In the genomic region with DNA sequence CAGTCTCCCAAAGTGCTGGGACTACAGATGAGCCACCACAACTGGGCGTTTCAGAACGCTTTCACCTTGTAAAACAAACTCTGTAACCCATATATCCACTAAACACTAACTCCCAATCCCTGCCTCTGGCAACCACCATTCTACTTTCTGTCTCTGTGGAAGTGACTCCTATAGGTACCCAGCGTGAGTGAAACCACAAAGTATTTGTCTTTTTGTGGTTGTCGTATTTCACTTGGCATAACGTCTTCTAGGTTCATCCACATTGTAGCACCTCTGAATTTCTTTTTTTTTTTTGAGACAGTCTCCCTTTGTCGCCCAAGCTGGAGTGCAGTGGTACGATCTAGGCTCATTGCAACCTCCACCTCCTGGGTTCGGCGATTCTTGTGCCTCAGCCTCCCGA, we compare ENCODE assay signal across 16 cellular contexts. TPM values are rescaled to one million over a fixed set of nuclear protein-coding genes. Genes with fewer than 3 reads are reported as not detected.
A peak's percentile ranks its signal among the peaks of the same experiment; 100 is the strongest.
DNase-seq lines count a peak whose midpoint lies in the region; ATAC-seq and TF ChIP-seq lines count a peak whose summit lies in the region.
"Had no signal": no experiment of that assay in that cellular context is flagged by ENCODE, and none has a peak within 500 bp of the region (broad histone marks: within the 10 kb centered on the region; RNA-seq: fewer than 3 reads in every experiment).

No MANE protein-coding gene starts in this region.

- peak overlapping the region; percentile 2; the same call in 1 of the 2 replicates for H3K4me3 ChIP-seq in Jurkat, Clone E6-1 (ENCODE audit: low read length)
- H3K4me3 ChIP-seq: breast epithelium had no signal

- ATAC-seq in activated CD4-positive, CD25-positive, alpha-beta regulatory T cell treated with anti-CD3 and anti-CD28 coated beads, Interleukin-2, amount 50 U/mL, for 24 hours: peak; percentile 30 to 41
- ATAC-seq in activated T-helper 17 cell treated with anti-CD3 and anti-CD28 coated beads, Interleukin-2, amount 50 U/mL, for 72 hours (replicated peaks): peak; percentile 59
- ATAC-seq in GM19324 (IDR thresholded peaks at IDR 0.05; ENCODE audit: low FRiP score, unreplicated experiment): no peak
- ATAC-seq: heart left ventricle, left ventricle myocardium superior had no signal

- no peaks in the 10 kb centered on the region for H3K27me3 Mint-ChIP-seq in activated T-helper 17 cell treated with anti-CD3 and anti-CD28 coated beads, Interleukin-2, amount 50 U/mL, for 72 hours
- H3K27me3 Mint-ChIP-seq in nephron (ENCODE audit: low read depth): no peaks in the 10 kb centered on the region

- H3K9me3 Mint-ChIP-seq in activated T-helper 17 cell treated with anti-CD3 and anti-CD28 coated beads, Interleukin-2, amount 50 U/mL, for 72 hours: no peaks in the 10 kb centered on the region
- H3K9me3 Mint-ChIP-seq in nephron: no peaks in the 10 kb centered on the region

- peak overlapping the region; percentile 61 for H3K27ac Mint-ChIP-seq in activated T-helper 17 cell treated with anti-CD3 and anti-CD28 coated beads, Interleukin-2, amount 50 U/mL, for 72 hours
- H3K27ac Mint-ChIP-seq in nephron: peak overlapping the region; percentile 88 to 91 (median 88)

- DNase-seq in activated CD4-positive, CD25-positive, alpha-beta regulatory T cell (lab: John Stamatoyannopoulos, UW): no peak
- peak; percentile 67 for DNase-seq in Jurkat, Clone E6-1 (ENCODE audit: low read depth, low spot score)
- DNase-seq in HT-29 (ENCODE audit: low spot score) (no peak), SIG-M5 (lab: John Stamatoyannopoulos, UW) (no peak)
- DNase-seq: activated CD8-positive, alpha-beta memory T cell treated with anti-CD3 and anti-CD28 coated beads, Interleukin-2, amount 50 U/mL, for 48 hours; DMS79; HCEC 1CT; heart left ventricle; left ventricle myocardium superior; small intestine had no signal

- no peak for TF ChIP-seq CTCF in nephron (IDR thresholded peaks at IDR 0.05; ENCODE audit: unreplicated experiment in 3 of 3)

- H3K36me3 Mint-ChIP-seq in activated T-helper 17 cell treated with anti-CD3 and anti-CD28 coated beads, Interleukin-2, amount 50 U/mL, for 72 hours (ENCODE audit: low read depth): peaks cover 11% of the 10 kb centered on the region
- no peaks in the 10 kb centered on the region for H3K36me3 Mint-ChIP-seq in nephron (ENCODE audit: low read depth)

- peaks cover 76% of the 10 kb centered on the region for H3K4me1 Mint-ChIP-seq in activated T-helper 17 cell treated with anti-CD3 and anti-CD28 coated beads, Interleukin-2, amount 50 U/mL, for 72 hours
- H3K4me1 Mint-ChIP-seq in nephron: peaks cover 87% of the 10 kb centered on the region

- H3K4me3 Mint-ChIP-seq in activated T-helper 17 cell treated with anti-CD3 and anti-CD28 coated beads, Interleukin-2, amount 50 U/mL, for 72 hours: peak overlapping the region; percentile 80
- no peak overlapping the region for H3K4me3 Mint-ChIP-seq in nephron

RNA-seq across cellular contexts. Expression of a gene that starts 44.8 kb away (rescaled TPM):
- polyA plus RNA-seq in Jurkat, Clone E6-1 (2012; ENCODE audit: insufficient read depth, insufficient read length): 27.8 TPM
- total RNA-seq in activated T-helper 17 cell treated with anti-CD3 and anti-CD28 coated beads, Interleukin-2, amount 50 U/mL, for 72 hours: 10 to 100 TPM; 90.4 to 96.7 TPM
- 20.1 and 20.3 TPM in 2 replicates for total RNA-seq in HT-29 (2014; rRNA removed; shearing (Covaris generic))

RNA-seq across cellular contexts. Expression of a gene that starts 55.2 kb away (rescaled TPM):
- polyA plus RNA-seq in Jurkat, Clone E6-1 (2012; ENCODE audit: insufficient read depth, insufficient read length): 0.49 TPM
- total RNA-seq in activated T-helper 17 cell treated with anti-CD3 and anti-CD28 coated beads, Interleukin-2, amount 50 U/mL, for 72 hours: under 1 TPM in 1 of 2 donors, not detected in 1; 0.24 TPM
- 0.26 TPM in 1 of 2 replicates, not detected in the other for total RNA-seq in HT-29 (2014; rRNA removed; shearing (Covaris generic))
- total RNA-seq: left ventricle myocardium superior; T-helper 1 cell treated with Interleukin-12 subunit alpha and Interleukin-12 subunit beta and Interleukin-4 antibody, amounts not matched to agents 30 ng/mL and 1 ng/mL, for 36 hours had no signal
